In the genomic region with DNA sequence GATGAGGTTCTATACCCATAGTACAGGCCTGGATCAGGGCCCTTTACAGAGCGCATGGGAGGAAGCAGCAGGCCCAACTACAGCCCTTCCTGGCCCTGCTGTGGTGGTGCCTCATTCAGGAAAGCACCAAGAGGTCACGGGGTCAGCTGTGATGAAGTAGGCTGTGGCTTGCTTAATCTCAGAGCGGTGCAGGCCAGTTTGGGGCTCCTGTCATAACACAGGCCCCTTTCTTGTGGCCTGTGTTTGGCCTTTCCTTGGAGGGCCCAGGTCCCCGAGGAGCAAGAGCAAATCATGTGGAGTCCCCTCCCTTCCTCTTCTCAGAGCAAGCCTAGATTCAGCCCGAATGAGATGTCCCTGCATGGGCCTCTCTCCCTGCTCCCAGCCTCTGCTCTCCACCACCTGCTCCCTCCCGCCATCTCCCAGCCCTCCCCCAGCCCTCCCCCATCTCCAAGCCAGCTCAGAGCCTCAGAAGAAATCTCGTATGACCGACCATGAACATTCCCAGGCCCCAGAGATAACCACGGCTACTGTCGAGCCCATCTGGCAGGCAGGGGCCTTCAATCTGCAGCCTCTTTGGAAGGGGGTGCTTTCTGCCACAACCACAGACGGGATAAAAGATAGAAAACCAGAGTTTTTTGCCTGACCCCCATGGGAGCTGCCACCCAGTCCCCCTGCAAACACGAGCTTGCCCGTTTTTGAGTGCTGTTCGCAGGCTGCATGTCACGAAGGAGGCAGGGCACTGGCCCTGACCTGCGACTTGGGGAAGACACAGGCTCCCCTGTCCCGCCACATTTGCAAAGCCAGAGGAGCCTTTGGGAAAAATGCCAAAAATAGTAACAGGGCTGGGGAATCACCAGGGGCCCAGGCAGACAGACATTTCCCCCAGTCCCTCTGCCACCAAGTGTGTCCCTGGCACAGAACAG, we compare ENCODE assay signal across 11 cellular contexts. TPM values are rescaled to one million over a fixed set of nuclear protein-coding genes. Genes with fewer than 3 reads are reported as not detected.
A peak's percentile ranks its signal among the peaks of the same experiment; 100 is the strongest.
DNase-seq lines count a peak whose midpoint lies in the region; ATAC-seq, FAIRE-seq and TF ChIP-seq lines count a peak whose summit lies in the region.
"Had no signal": no experiment of that assay in that cellular context is flagged by ENCODE, and none has a peak within 500 bp of the region (broad histone marks: within the 10 kb centered on the region; RNA-seq: fewer than 3 reads in every experiment).

No MANE protein-coding gene starts in this region.

- peak overlapping the region; percentile 41 for H2AFZ ChIP-seq in ACC112 (ENCODE audit: low read length, unreplicated experiment)

- H3K9me3 Mint-ChIP-seq in CD4-positive, alpha-beta T cell: no peaks in the 10 kb centered on the region

- H3K36me3 Mint-ChIP-seq in CD4-positive, alpha-beta T cell (ENCODE audit: low read depth): no peaks in the 10 kb centered on the region

- intact Hi-C loops in body of pancreas (cut with DNase I): no loop called here
- intact Hi-C loops in CD4-positive, alpha-beta T cell (cut with DNase I, micrococcal nuclease): no loop called here

- peaks cover 11% of the 10 kb centered on the region for H3K4me1 Mint-ChIP-seq in CD4-positive, alpha-beta T cell (ENCODE audit: low read depth)

- H3K79me2 ChIP-seq in ACC112 (ENCODE audit: control insufficient read depth, insufficient read depth, low read length, unreplicated experiment): no peaks in the 10 kb centered on the region

- H3K9me3 ChIP-seq in body of pancreas (no peaks in the 10 kb centered on the region), liver (ENCODE audit: control insufficient read depth in 4 of 4, low read length in 3 of 4) (no peaks in the 10 kb centered on the region)
- H3K9me3 ChIP-seq in CD4-positive, alpha-beta T cell (ENCODE audit: control insufficient read depth, low read length): no peaks in the 10 kb centered on the region
- H3K9me3 ChIP-seq: Caco-2 had no signal

- FAIRE-seq in D721Med (lab: Jason Lieb, UNC): no peak

- H3K27ac ChIP-seq in ACC112 (ENCODE audit: low read depth, low read length) (peak overlapping the region; percentile 80), body of pancreas (peak overlapping the region in 1 of 4 donors; percentile 6), liver (ENCODE audit: low read depth in 1 of 2, low read length in 2 of 2) (no peak overlapping the region)
- H3K27ac ChIP-seq in CD4-positive, alpha-beta T cell (ENCODE audit: low read depth, low read length): no peak overlapping the region

- no peak for TF ChIP-seq POLR2A in body of pancreas (IDR thresholded peaks at IDR 0.05)

- peaks cover 63% of the 10 kb centered on the region for H3K4me1 ChIP-seq in ACC112 (ENCODE audit: control insufficient read depth, insufficient read depth, low read length, unreplicated experiment)
- H3K4me1 ChIP-seq in body of pancreas: no peaks in the 10 kb centered on the region
- peaks cover 4 to 10% (median 7%) of the 10 kb centered on the region in 4 donors for H3K4me1 ChIP-seq in liver (ENCODE audit: control insufficient read depth in 4 of 4, insufficient read depth in 4 of 4, low read length in 3 of 4)

- H3K27ac Mint-ChIP-seq in CD4-positive, alpha-beta T cell: no peak overlapping the region

- H3K27me3 ChIP-seq in ACC112 (ENCODE audit: insufficient read depth, low read length) (no peaks in the 10 kb centered on the region), body of pancreas (no peaks in the 10 kb centered on the region), liver (ENCODE audit: control insufficient read depth in 4 of 4, insufficient read depth in 4 of 4, low read length in 3 of 4) (no peaks in the 10 kb centered on the region)
- H3K27me3 ChIP-seq in CD4-positive, alpha-beta T cell (ENCODE audit: control insufficient read depth, insufficient read depth, low read length): no peaks in the 10 kb centered on the region

- ATAC-seq in body of pancreas: peak; percentile 36
- no peak for ATAC-seq in CD4-positive, alpha-beta T cell (ENCODE audit: poor library complexity)
- ATAC-seq in GM21381 (IDR thresholded peaks at IDR 0.05; ENCODE audit: unreplicated experiment): no peak

- no peak for TF ChIP-seq CTCF in body of pancreas (IDR thresholded peaks at IDR 0.05)
- no peak for TF ChIP-seq CTCF in liver (IDR thresholded peaks at IDR 0.05; ENCODE audit: low read depth, low read length, missing input control)
- TF ChIP-seq CTCF in D721Med (IDR thresholded peaks at IDR 0.05; ENCODE audit: insufficient read depth, missing control alignments): no peak
- no peak for TF ChIP-seq CTCF in CD4-positive, alpha-beta T cell (IDR thresholded peaks at IDR 0.05)

- no peaks in the 10 kb centered on the region for H3K27me3 Mint-ChIP-seq in CD4-positive, alpha-beta T cell

- H3K9ac ChIP-seq in liver (ENCODE audit: low read depth in 1 of 2, low read length in 2 of 2): no peak overlapping the region

- H3K36me3 ChIP-seq in ACC112 (ENCODE audit: insufficient read depth, low read length) (no peaks in the 10 kb centered on the region), body of pancreas (replicated peaks in 1 of 2; ENCODE audit: insufficient read depth in 1 of 2, low read depth in 2 of 2) (no peaks in the 10 kb centered on the region), liver (ENCODE audit: control insufficient read depth in 4 of 4, insufficient read depth in 3 of 4, low read depth in 1 of 4, low read length in 3 of 4) (no peaks in the 10 kb centered on the region)

- TF ChIP-seq RAD21 in liver (IDR thresholded peaks at IDR 0.05): no peak

- DNase-seq in LHCN-M2 (ENCODE audit: low read depth) (peak; percentile 96), body of pancreas (peak in 2 of 4 donors; percentile 33 to 51), D721Med (ENCODE audit: insufficient read length, low spot score) (no peak), HT-29 (ENCODE audit: low spot score) (no peak)
- DNase-seq in CD4-positive, alpha-beta T cell: no peak
- DNase-seq: activated gamma-delta T cell; Caco-2; stimulated activated CD4-positive, alpha-beta T cell treated with anti-CD3 and anti-CD28 coated beads, Interleukin-2, amount 100 ng/mL, for 48 hours had no signal

- CTCF ChIA-PET in CD4-positive, alpha-beta T cell (lab: Charles Lee): interaction anchor here (0.6 to 1.3 kb wide), 2 partner anchors 17 to 87 kb away, joined by 3 read pairs; no protein-coding TSS in a partner anchor

- 65 to 83% methylated on average over 14 of the region's 17 CpGs for WGBS in body of pancreas, 2 donors
- WGBS in liver: 88% methylated on average over 17 of the region's 17 CpGs

- POLR2A ChIA-PET in CD4-positive, alpha-beta T cell (lab: Charles Lee): no interaction called here

- no peak overlapping the region for H3K4me3 ChIP-seq in ACC112 (ENCODE audit: low read depth, low read length)
- no peak overlapping the region for H3K4me3 ChIP-seq in body of pancreas
- no peak overlapping the region for H3K4me3 ChIP-seq in liver (ENCODE audit: low read depth in 1 of 3, low read length in 3 of 3)

- H3K4me3 Mint-ChIP-seq in CD4-positive, alpha-beta T cell: no peak overlapping the region

TF ChIP-seq in liver, 16 proteins besides CTCF, POLR2A, EP300 and RAD21:
- TF ChIP-seq NR2F2 (IDR thresholded peaks at IDR 0.05) (peak; percentile 74), HNF4A (conservative IDR thresholded peaks at IDR 0.05) (no peak)

RNA-seq across cellular contexts. Expression of a gene that starts 32.3 kb away (rescaled TPM):
- total RNA-seq in LHCN-M2 (2014; rRNA removed): 15.3 and 15.7 TPM in 2 replicates
- 19.1 TPM for polyA plus RNA-seq in LHCN-M2 (2012)
- 1 to 10 TPM; 2.6 to 3.3 TPM for total RNA-seq in body of pancreas
- total RNA-seq in liver: 1 to 10 TPM; 3.7 to 5.0 TPM
- 1 to 10 TPM; 1.5 to 3.7 TPM for polyA plus RNA-seq in liver
- total RNA-seq in CD4-positive, alpha-beta T cell: 1 to 10 TPM; 4.8 to 5.2 TPM
- total RNA-seq in HT-29 (2014; rRNA removed; shearing (Covaris generic)): 15.7 and 18.5 TPM in 2 replicates
